9 cellular contexts compared by ENCODE assay signal in genomic region chr11:97247601-97248000, GRCh38.
"Had no signal": no experiment of that assay in that cellular context is flagged by ENCODE, and none has a peak within 500 bp of the region (broad histone marks: within the 10 kb centered on the region; RNA-seq: fewer than 3 reads in every experiment).

No MANE protein-coding gene starts in this region.

- H3K27me3 Mint-ChIP-seq: IgD-negative memory B cell had no signal

- H3K4me1 Mint-ChIP-seq: IgD-negative memory B cell had no signal

- DNase-seq: IMR-90, KBM-7, KG1 had no signal

- H3K27ac ChIP-seq: HL-60, KMS-11 had no signal

- H3K4me3 ChIP-seq: K562 had no signal

- H3K9ac ChIP-seq: KMS-11 had no signal

- ATAC-seq: HepG2, K562 had no signal

- FAIRE-seq: HepG2, HTR-8/SVneo, K562 had no signal

- H3K27ac Mint-ChIP-seq: IgD-negative memory B cell had no signal

- H3K4me2 ChIP-seq: KMS-11 had no signal

- H3K36me3 Mint-ChIP-seq: IgD-negative memory B cell had no signal
